8 cellular contexts compared by ENCODE assay signal in the genomic region with DNA sequence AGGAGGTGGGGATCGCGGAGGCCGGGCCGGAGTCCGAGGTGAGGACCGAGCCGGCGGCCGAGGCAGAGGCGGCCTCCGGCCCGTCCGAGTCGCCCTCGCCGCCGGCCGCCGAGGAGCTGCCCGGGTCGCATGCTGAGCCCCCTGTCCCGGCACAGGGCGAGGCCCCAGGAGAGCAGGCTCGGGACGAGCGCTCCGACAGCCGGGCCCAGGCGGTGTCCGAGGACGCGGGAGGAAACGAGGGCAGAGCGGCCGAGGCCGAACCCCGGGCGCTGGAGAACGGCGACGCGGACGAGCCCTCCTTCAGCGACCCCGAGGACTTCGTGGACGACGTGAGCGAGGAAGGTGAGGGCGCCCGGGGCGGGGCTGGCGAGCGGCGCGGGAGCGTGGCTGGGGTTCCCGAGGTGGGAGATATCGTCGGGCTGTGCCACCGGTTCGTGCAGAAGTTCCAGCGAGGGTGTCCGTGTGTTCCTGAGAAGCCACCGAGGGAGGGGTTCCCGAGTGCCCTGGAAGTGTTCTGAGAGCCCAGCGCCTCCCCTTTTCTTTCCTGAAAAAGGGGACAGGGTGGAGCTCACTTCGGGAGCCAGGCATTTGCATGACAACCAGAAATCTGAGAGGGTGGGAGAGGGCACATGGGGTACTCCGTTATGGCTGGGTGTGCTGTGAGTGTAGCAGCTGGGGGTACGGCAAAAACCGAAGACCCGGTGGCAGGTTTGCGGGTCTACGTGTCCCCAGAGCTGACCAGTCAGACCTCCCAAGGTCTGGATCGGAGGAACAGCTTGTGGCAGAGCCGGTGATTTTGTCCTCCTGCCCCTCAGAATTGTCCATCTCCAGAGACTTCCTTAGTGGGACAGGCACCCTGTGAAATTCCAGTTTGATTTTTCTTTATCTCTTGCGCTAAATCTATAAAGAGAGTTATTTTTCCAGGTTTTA. TPM values are rescaled to one million over a fixed set of nuclear protein-coding genes. Genes with fewer than 3 reads are reported as not detected.
DNase-seq lines count a peak whose midpoint lies in the region; ATAC-seq and TF ChIP-seq lines count a peak whose summit lies in the region.

No MANE protein-coding gene starts in this region.

- POLR2A ChIA-PET in activated B cell treated with CpG ODN at 0.5 μM for 24 hours (lab: Charles Lee): interaction anchor here (0.6 to 1.6 kb wide), 5 partner anchors 48 to 94 kb away, joined by 3 to 7 read pairs (median 5); no protein-coding TSS in a partner anchor

- TF ChIP-seq CTCF in activated B cell treated with CpG ODN at 0.5 μM for 24 hours (IDR thresholded peaks at IDR 0.05) (no peak), neural crest cell (conservative IDR thresholded peaks at IDR 0.05) (no peak)

- H3K9me3 Mint-ChIP-seq in activated B cell treated with CpG ODN at 0.5 μM for 24 hours (no peaks in the 10 kb centered on the region), neural crest cell (no peaks in the 10 kb centered on the region)

- DNase-seq in DMS 273 (lab: John Stamatoyannopoulos, UW; ENCODE audit: unreplicated experiment) (peak; percentile 66), DMS 273 treated with DMSO at 0.1 percent for 48 hours (lab: John Stamatoyannopoulos, UW) (no peak), activated B cell treated with CpG ODN at 0.5 μM for 24 hours (peak; percentile 42), epithelial cell of prostate (ENCODE audit: low read depth, low spot score) (no peak), neural crest cell (ENCODE audit: low read depth, low spot score) (peak; percentile 14), GDM1 (lab: John Stamatoyannopoulos, UW) (no peak), NCI-H524 (lab: John Stamatoyannopoulos, UW) (no peak)

- H3K27me3 Mint-ChIP-seq in activated B cell treated with CpG ODN at 0.5 μM for 24 hours (no peaks in the 10 kb centered on the region), neural crest cell (ENCODE audit: low read depth) (no peaks in the 10 kb centered on the region)

- peak overlapping the region; percentile 90 for H3K27ac ChIP-seq in epithelial cell of prostate

- peaks cover 43% of the 10 kb centered on the region for H3K4me1 Mint-ChIP-seq in activated B cell treated with CpG ODN at 0.5 μM for 24 hours
- H3K4me1 Mint-ChIP-seq in neural crest cell: peaks cover 29% of the 10 kb centered on the region

- H3K36me3 Mint-ChIP-seq in activated B cell treated with CpG ODN at 0.5 μM for 24 hours (ENCODE audit: low read depth): peaks cover 40% of the 10 kb centered on the region
- peaks cover 4% of the 10 kb centered on the region for H3K36me3 Mint-ChIP-seq in neural crest cell (ENCODE audit: low read depth)

- intact Hi-C loops in activated B cell treated with CpG ODN at 0.5 μM for 24 hours (cut with micrococcal nuclease): loop anchor here (2.0 kb wide), 2 partner anchors 123 to 163 kb away; a partner anchor contains a TSS

- CTCF ChIA-PET in activated B cell treated with CpG ODN at 0.5 μM for 24 hours (lab: Charles Lee): interaction anchor here (1.7 kb wide), 1 partner anchor 8 kb away, joined by 5 read pairs; no protein-coding TSS in a partner anchor

- H3K4me3 Mint-ChIP-seq in activated B cell treated with CpG ODN at 0.5 μM for 24 hours: peak overlapping the region; percentile 82
- H3K4me3 Mint-ChIP-seq in neural crest cell: peak overlapping the region; percentile 88

- H3K27ac Mint-ChIP-seq in activated B cell treated with CpG ODN at 0.5 μM for 24 hours (peak overlapping the region; percentile 69), neural crest cell (ENCODE audit: unreplicated experiment) (peak overlapping the region; percentile 94)

- peak; percentile 4 for ATAC-seq in HG03175 (IDR thresholded peaks at IDR 0.05; ENCODE audit: unreplicated experiment)
- ATAC-seq in activated B cell treated with CpG ODN at 0.5 μM for 24 hours (ENCODE audit: low read depth): no peak

RNA-seq across cellular contexts. Expression of a gene that starts 0.7 kb away (rescaled TPM):
- total RNA-seq in activated B cell treated with CpG ODN at 0.5 μM for 24 hours (198 and 202 TPM in 2 replicates), neural crest cell (218 and 224 TPM in 2 replicates)

RNA-seq across cellular contexts. Expression of a gene that starts 41.1 kb away (rescaled TPM):
- 175 and 181 TPM in 2 replicates for total RNA-seq in activated B cell treated with CpG ODN at 0.5 μM for 24 hours
- 30.4 and 31.8 TPM in 2 replicates for total RNA-seq in neural crest cell

RNA-seq across cellular contexts. Expression of a gene that starts 48.1 kb away (rescaled TPM):
- 10.3 and 14.4 TPM in 2 replicates for total RNA-seq in activated B cell treated with CpG ODN at 0.5 μM for 24 hours
- total RNA-seq in neural crest cell: 13.5 and 15.0 TPM in 2 replicates

Comparison
In these comparisons a context has a peak if more than half of its experiments do, and no peak if none do; other contexts are left out.
1. DNase-seq: peak in DMS 273 (single experiment), activated B cell treated with CpG ODN at 0.5 μM for 24 hours (single experiment) and neural crest cell (single experiment); none in DMS 273 treated with DMSO at 0.1 percent for 48 hours (single experiment), epithelial cell of prostate (single experiment), GDM1 (single experiment) and NCI-H524 (0 of 2).